Comparison of ENCODE assay signal across 1 cellular context in genomic region chr1:203720253-203720652, GRCh38.
TF ChIP-seq lines count a peak whose summit lies in the region.

No MANE protein-coding gene starts in this region.

TF ChIP-seq in HepG2, 621 proteins besides CTCF, POLR2A, EP300 and RAD21 (continued from another document):
- TF ChIP-seq YEATS2 (CRISPR knock-in tag; IDR thresholded peaks at IDR 0.05; ENCODE audit: borderline replicate concordance), result no peak
- no peak for TF ChIP-seq USF2 (IDR thresholded peaks at IDR 0.05; ENCODE audit: low read depth, low read length)
- no peak for TF ChIP-seq USF2 (CRISPR knock-in tag; IDR thresholded peaks at IDR 0.05; ENCODE audit: borderline replicate concordance)
- no peak for TF ChIP-seq SKIL (CRISPR knock-in tag; IDR thresholded peaks at IDR 0.05; ENCODE audit: borderline replicate concordance)
- TF ChIP-seq GRHL1 (CRISPR knock-in tag; conservative IDR thresholded peaks at IDR 0.05), result no peak
- no peak for TF ChIP-seq ZNF749 (CRISPR knock-in tag; IDR thresholded peaks at IDR 0.05; ENCODE audit: borderline replicate concordance)
- no peak for TF ChIP-seq ZFP36 (IDR thresholded peaks at IDR 0.05; ENCODE audit: borderline replicate concordance, low read depth, low read length, partially characterized antibody)
- TF ChIP-seq ZFX (CRISPR knock-in tag; IDR thresholded peaks at IDR 0.05; ENCODE audit: low read depth), result 0 out of 2 replicates have a peak, but pooled peaks have one; percentile 15
- TF ChIP-seq ZBTB21 (CRISPR knock-in tag; IDR thresholded peaks at IDR 0.05), result no peak
- no peak for TF ChIP-seq EEA1 (CRISPR knock-in tag; IDR thresholded peaks at IDR 0.05; ENCODE audit: borderline replicate concordance)
- no peak for TF ChIP-seq MLLT10 (CRISPR knock-in tag; IDR thresholded peaks at IDR 0.05)
- no peak for TF ChIP-seq RORA (CRISPR knock-in tag; IDR thresholded peaks at IDR 0.05)
- no peak for TF ChIP-seq KLF9 (CRISPR knock-in tag; IDR thresholded peaks at IDR 0.05; ENCODE audit: low read depth)
- no peak for TF ChIP-seq NFE2L1 (CRISPR knock-in tag; IDR thresholded peaks at IDR 0.05; ENCODE audit: borderline replicate concordance)
- TF ChIP-seq ZNF629 (CRISPR knock-in tag; conservative IDR thresholded peaks at IDR 0.05), result no peak
- no peak for TF ChIP-seq HNRNPH1 (optimal IDR thresholded peaks at IDR 0.05; ENCODE audit: low read depth, low read length)
- TF ChIP-seq REXO4 (CRISPR knock-in tag; IDR thresholded peaks at IDR 0.05; ENCODE audit: borderline replicate concordance), result no peak
- TF ChIP-seq FOXA3 (CRISPR knock-in tag; IDR thresholded peaks at IDR 0.05), result 0 out of 2 replicates have a peak, but pooled peaks have one; percentile 42
- TF ChIP-seq ZNF678 (CRISPR knock-in tag; IDR thresholded peaks at IDR 0.05), result no peak
- no peak for TF ChIP-seq AHDC1 (CRISPR knock-in tag; IDR thresholded peaks at IDR 0.05; ENCODE audit: borderline replicate concordance)
- TF ChIP-seq MAX (IDR thresholded peaks at IDR 0.05), result no peak
- TF ChIP-seq NFAT5 (CRISPR knock-in tag; IDR thresholded peaks at IDR 0.05), result no peak
- TF ChIP-seq ZNF75D (CRISPR knock-in tag; IDR thresholded peaks at IDR 0.05; ENCODE audit: borderline replicate concordance), result no peak
- TF ChIP-seq NR2F1 (CRISPR knock-in tag; IDR thresholded peaks at IDR 0.05), result no peak
- no peak for TF ChIP-seq CBX2 (IDR thresholded peaks at IDR 0.05; ENCODE audit: low read depth, low read length)
- TF ChIP-seq CBX2 (CRISPR knock-in tag; IDR thresholded peaks at IDR 0.05; ENCODE audit: low read depth), result no peak
- no peak for TF ChIP-seq DR1 (CRISPR knock-in tag; IDR thresholded peaks at IDR 0.05)
- TF ChIP-seq SAP130 (CRISPR knock-in tag; IDR thresholded peaks at IDR 0.05; ENCODE audit: low read depth), result peak; percentile 46
- no peak for TF ChIP-seq KDM5B (CRISPR knock-in tag; IDR thresholded peaks at IDR 0.05; ENCODE audit: borderline replicate concordance)
- TF ChIP-seq ZNF260 (CRISPR knock-in tag; IDR thresholded peaks at IDR 0.05; ENCODE audit: borderline replicate concordance, low read depth), result no peak
- TF ChIP-seq ZNF614 (CRISPR knock-in tag; IDR thresholded peaks at IDR 0.05; ENCODE audit: borderline replicate concordance), result no peak
- no peak for TF ChIP-seq HMGXB3 (CRISPR knock-in tag; IDR thresholded peaks at IDR 0.05; ENCODE audit: borderline replicate concordance)
- no peak for TF ChIP-seq MEIS1 (CRISPR knock-in tag; IDR thresholded peaks at IDR 0.05; ENCODE audit: borderline replicate concordance)
- TF ChIP-seq ZNF83 (CRISPR knock-in tag; IDR thresholded peaks at IDR 0.05; ENCODE audit: borderline replicate concordance), result no peak
- no peak for TF ChIP-seq JUN (CRISPR knock-in tag; IDR thresholded peaks at IDR 0.05)
- no peak for TF ChIP-seq GLI4 (CRISPR knock-in tag; IDR thresholded peaks at IDR 0.05; ENCODE audit: borderline replicate concordance)
- TF ChIP-seq E2F1 (CRISPR knock-in tag; IDR thresholded peaks at IDR 0.05), result no peak
